ENCODE assay signal across 19 cellular contexts in the genomic region with DNA sequence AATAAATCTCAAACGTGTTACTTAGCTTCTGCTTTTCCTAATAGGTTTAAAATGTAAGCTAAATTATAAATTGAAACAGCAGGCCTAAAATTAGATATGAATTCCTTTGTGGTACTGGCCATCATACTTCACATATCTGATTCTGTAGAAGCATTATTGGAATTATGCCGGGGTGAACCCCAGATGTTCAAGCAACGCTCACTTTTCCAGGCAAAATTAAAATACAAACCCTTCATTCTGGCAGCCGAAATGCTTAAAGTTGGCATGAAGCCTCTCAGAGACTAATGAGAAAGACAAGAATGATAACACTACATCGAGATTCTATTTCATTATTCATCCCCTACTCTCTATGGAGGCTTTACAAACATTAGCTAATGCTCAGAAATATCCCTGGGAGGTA.
"Had no signal": no experiment of that assay in that cellular context is flagged by ENCODE, and none has a peak within 500 bp of the region (broad histone marks: within the 10 kb centered on the region; RNA-seq: fewer than 3 reads in every experiment).

No MANE protein-coding gene starts in this region.

- H3K27me3 Mint-ChIP-seq: activated CD4-positive, alpha-beta memory T cell treated with anti-CD3 and anti-CD28 coated beads, Interleukin-2, amount 10 ng/mL, durations not matched to agents 7 days and 5 days; activated naive CD8-positive, alpha-beta T cell; natural killer cell treated with Interleukin-12 subunit alpha and Interleukin-12 subunit beta and Interleukin-15 and Interleukin-18, amount 100 ng/mL, for 72 hours; stimulated activated naive CD8-positive, alpha-beta T cell treated with anti-CD3 and anti-CD28 coated beads, Interleukin-15, amount 100 ng/mL, for 72 hours had no signal

- H3K4me1 Mint-ChIP-seq: activated CD4-positive, alpha-beta memory T cell treated with anti-CD3 and anti-CD28 coated beads, Interleukin-2, amount 10 ng/mL, durations not matched to agents 7 days and 5 days; endodermal cell; stimulated activated naive CD8-positive, alpha-beta T cell treated with anti-CD3 and anti-CD28 coated beads, Interleukin-15, amount 100 ng/mL, for 72 hours had no signal

- H3K36me3 Mint-ChIP-seq: activated naive CD8-positive, alpha-beta T cell had no signal

- DNase-seq: activated CD4-positive, alpha-beta memory T cell treated with anti-CD3 and anti-CD28 coated beads, Interleukin-2, amount 10 ng/mL, durations not matched to agents 7 days and 5 days; activated CD4-positive, alpha-beta T cell treated with anti-CD3 and anti-CD28 coated beads for 4 hours; activated effector memory CD4-positive, alpha-beta T cell treated with Interleukin-2 at 50 U/mL for 16 hours; activated T-cell treated with anti-CD3 and anti-CD28 coated beads, Interleukin-2, amount 50 U/mL, for 4 hours; amygdala; dorsolateral prefrontal cortex; endodermal cell; glutamatergic neuron; hypothalamus; mesenchymal stem cell; occipital lobe; psoas muscle; right lobe of liver; stimulated activated naive CD8-positive, alpha-beta T cell treated with anti-CD3 and anti-CD28 coated beads, Interleukin-15, amount 100 ng/mL, for 72 hours; T-helper 2 cell; upper lobe of right lung had no signal

- H3K9me3 Mint-ChIP-seq: endodermal cell had no signal

- H3K4me3 ChIP-seq: dorsolateral prefrontal cortex, psoas muscle, right lobe of liver, upper lobe of right lung had no signal

- H3K27me3 ChIP-seq: dorsolateral prefrontal cortex, foreskin keratinocyte, right lobe of liver, upper lobe of right lung had no signal

- ATAC-seq: activated T-cell treated with anti-CD3 and anti-CD28 coated beads, Interleukin-2, amount 50 U/mL, for 4 hours; foreskin keratinocyte; natural killer cell treated with Interleukin-12 subunit alpha and Interleukin-12 subunit beta and Interleukin-15 and Interleukin-18, amount 100 ng/mL, for 72 hours; psoas muscle; right lobe of liver; stimulated activated naive CD8-positive, alpha-beta T cell treated with anti-CD3 and anti-CD28 coated beads, Interleukin-15, amount 100 ng/mL, for 72 hours; upper lobe of right lung had no signal

- H3K36me3 ChIP-seq: right lobe of liver, upper lobe of right lung had no signal

- H3K9me3 ChIP-seq: psoas muscle, right lobe of liver, upper lobe of right lung had no signal

- H3K4me3 Mint-ChIP-seq: activated CD4-positive, alpha-beta memory T cell treated with anti-CD3 and anti-CD28 coated beads, Interleukin-2, amount 10 ng/mL, durations not matched to agents 7 days and 5 days; activated naive CD8-positive, alpha-beta T cell; activated T-cell treated with anti-CD3 and anti-CD28 coated beads, Interleukin-2, amount 50 U/mL, for 4 hours; endodermal cell; natural killer cell treated with Interleukin-12 subunit alpha and Interleukin-12 subunit beta and Interleukin-15 and Interleukin-18, amount 100 ng/mL, for 72 hours; stimulated activated naive CD8-positive, alpha-beta T cell treated with anti-CD3 and anti-CD28 coated beads, Interleukin-15, amount 100 ng/mL, for 72 hours had no signal

- H3K27ac ChIP-seq: dorsolateral prefrontal cortex, foreskin keratinocyte, psoas muscle, right lobe of liver, upper lobe of right lung had no signal

- H3K4me1 ChIP-seq: foreskin keratinocyte, psoas muscle, right lobe of liver, upper lobe of right lung had no signal

- H3K27ac Mint-ChIP-seq: activated CD4-positive, alpha-beta memory T cell treated with anti-CD3 and anti-CD28 coated beads, Interleukin-2, amount 10 ng/mL, durations not matched to agents 7 days and 5 days; activated naive CD8-positive, alpha-beta T cell; endodermal cell; natural killer cell treated with Interleukin-12 subunit alpha and Interleukin-12 subunit beta and Interleukin-15 and Interleukin-18, amount 100 ng/mL, for 72 hours; stimulated activated naive CD8-positive, alpha-beta T cell treated with anti-CD3 and anti-CD28 coated beads, Interleukin-15, amount 100 ng/mL, for 72 hours had no signal
